In genomic region chr3:41202075-41202833, GRCh38 we compare ENCODE assay signal across 9 cellular contexts. TPM values are rescaled to one million over a fixed set of nuclear protein-coding genes. Genes with fewer than 3 reads are reported as not detected.
A peak's percentile ranks its signal among the peaks of the same experiment; 100 is the strongest.
DNase-seq lines count a peak whose midpoint lies in the region; ATAC-seq and TF ChIP-seq lines count a peak whose summit lies in the region.
"Had no signal": no experiment of that assay in that cellular context is flagged by ENCODE, and none has a peak within 500 bp of the region (broad histone marks: within the 10 kb centered on the region; RNA-seq: fewer than 3 reads in every experiment).

No MANE protein-coding gene starts in this region.

- no peak for ATAC-seq in activated CD8-positive, alpha-beta T cell treated with anti-CD3 and anti-CD28 coated beads, Interleukin-2, amount 10 ng/mL, durations not matched to agents 7 days and 5 days
- ATAC-seq in GM18517 (IDR thresholded peaks at IDR 0.05; ENCODE audit: unreplicated experiment): no peak

- POLR2A ChIA-PET in activated CD8-positive, alpha-beta T cell treated with anti-CD3 and anti-CD28 coated beads, Interleukin-2, amount 10 ng/mL, durations not matched to agents 7 days and 5 days (lab: Charles Lee): interaction anchor here (0.8 kb wide), 1 partner anchor 15 kb away, joined by 3 read pairs; no protein-coding TSS in a partner anchor

- H3K9me3 Mint-ChIP-seq in T-helper 2 cell treated with Interferon-gamma antibody and Interleukin-4, amounts not matched to agents 5 μg/mL and 100 μg/mL, for 36 hours: no peaks in the 10 kb centered on the region
- no peaks in the 10 kb centered on the region for H3K9me3 Mint-ChIP-seq in activated CD8-positive, alpha-beta T cell treated with anti-CD3 and anti-CD28 coated beads, Interleukin-2, amount 10 ng/mL, durations not matched to agents 7 days and 5 days (ENCODE audit: insufficient read depth)

- H3K4me3 Mint-ChIP-seq in T-helper 2 cell treated with Interferon-gamma antibody and Interleukin-4, amounts not matched to agents 5 μg/mL and 100 μg/mL, for 36 hours: peak overlapping the region; percentile 97
- peak overlapping the region; percentile 26 for H3K4me3 Mint-ChIP-seq in activated CD8-positive, alpha-beta T cell treated with anti-CD3 and anti-CD28 coated beads, Interleukin-2, amount 10 ng/mL, durations not matched to agents 7 days and 5 days

- H3K9me3 ChIP-seq in iPS-15b (ENCODE audit: control insufficient read depth, insufficient read depth, low read length) (no peaks in the 10 kb centered on the region), stomach (no peaks in the 10 kb centered on the region)

- no peak for TF ChIP-seq CTCF in stomach (IDR thresholded peaks at IDR 0.05)

- H3K4me1 ChIP-seq in iPS-15b (ENCODE audit: control insufficient read depth, insufficient read depth, low read length) (peaks cover 36% of the 10 kb centered on the region), stomach (peaks cover 43 to 70% (median 67%) of the 10 kb centered on the region in 4 donors)

- TF ChIP-seq EP300 in stomach (IDR thresholded peaks at IDR 0.05): no peak

- no peak for TF ChIP-seq POLR2A in stomach (IDR thresholded peaks at IDR 0.05)

- H3K9ac ChIP-seq in iPS-15b (ENCODE audit: low read depth, low read length): peak overlapping the region; percentile 32

- H3K4me3 ChIP-seq in iPS-15b (ENCODE audit: low read depth, low read length): peak overlapping the region; percentile 83
- peak overlapping the region; percentile 9 to 93 (median 77) for H3K4me3 ChIP-seq in stomach

- H3K27ac ChIP-seq in stomach: peak overlapping the region in 3 of 5 donors; percentile 8 to 38 (median 32)

- H3K36me3 Mint-ChIP-seq in T-helper 2 cell treated with Interferon-gamma antibody and Interleukin-4, amounts not matched to agents 5 μg/mL and 100 μg/mL, for 36 hours (ENCODE audit: low read depth): peaks cover 13% of the 10 kb centered on the region
- H3K36me3 Mint-ChIP-seq in activated CD8-positive, alpha-beta T cell treated with anti-CD3 and anti-CD28 coated beads, Interleukin-2, amount 10 ng/mL, durations not matched to agents 7 days and 5 days (ENCODE audit: low read depth): peaks cover 20% of the 10 kb centered on the region

- CTCF ChIA-PET in activated CD8-positive, alpha-beta T cell treated with anti-CD3 and anti-CD28 coated beads, Interleukin-2, amount 10 ng/mL, durations not matched to agents 7 days and 5 days (lab: Charles Lee): interaction anchor here (0.6 kb wide), 1 partner anchor 19 kb away, joined by 3 read pairs; no protein-coding TSS in a partner anchor

- WGBS in stomach, 5 donors: 16 to 29% (median 18%) methylated on average over 5 of the region's 5 CpGs

- intact Hi-C loops in stomach (cut with DNase I; ENCODE audit: low total_unique reads): no loop called here

- H3K27me3 Mint-ChIP-seq in T-helper 2 cell treated with Interferon-gamma antibody and Interleukin-4, amounts not matched to agents 5 μg/mL and 100 μg/mL, for 36 hours (ENCODE audit: low read depth): peaks cover 7% of the 10 kb centered on the region
- peaks cover 7% of the 10 kb centered on the region for H3K27me3 Mint-ChIP-seq in activated CD8-positive, alpha-beta T cell treated with anti-CD3 and anti-CD28 coated beads, Interleukin-2, amount 10 ng/mL, durations not matched to agents 7 days and 5 days (ENCODE audit: low read depth)

- peaks cover 43% of the 10 kb centered on the region for H3K4me1 Mint-ChIP-seq in T-helper 2 cell treated with Interferon-gamma antibody and Interleukin-4, amounts not matched to agents 5 μg/mL and 100 μg/mL, for 36 hours (ENCODE audit: low read depth)
- peaks cover 53% of the 10 kb centered on the region for H3K4me1 Mint-ChIP-seq in activated CD8-positive, alpha-beta T cell treated with anti-CD3 and anti-CD28 coated beads, Interleukin-2, amount 10 ng/mL, durations not matched to agents 7 days and 5 days (ENCODE audit: low read depth)

- H3K27me3 ChIP-seq in iPS-15b (ENCODE audit: control insufficient read depth, insufficient read depth, low read length) (peaks cover 4% of the 10 kb centered on the region), stomach (no peaks in the 10 kb centered on the region)

- H3K27ac Mint-ChIP-seq in T-helper 2 cell treated with Interferon-gamma antibody and Interleukin-4, amounts not matched to agents 5 μg/mL and 100 μg/mL, for 36 hours: peak overlapping the region; percentile 67
- H3K27ac Mint-ChIP-seq in activated CD8-positive, alpha-beta T cell treated with anti-CD3 and anti-CD28 coated beads, Interleukin-2, amount 10 ng/mL, durations not matched to agents 7 days and 5 days: no peak overlapping the region

- DNase-seq in T-helper 2 cell treated with Interferon-gamma antibody and Interleukin-4, amounts not matched to agents 5 μg/mL and 100 μg/mL, for 36 hours (ENCODE audit: low spot score): no peak
- DNase-seq in T-helper 2 cell: no peak
- DNase-seq in activated CD8-positive, alpha-beta T cell treated with anti-CD3 and anti-CD28 coated beads, Interleukin-2, amount 10 ng/mL, durations not matched to agents 7 days and 5 days: no peak
- no peak for DNase-seq in stomach
- DNase-seq in medulla oblongata (ENCODE audit: extremely low spot score): no peak
- no peak for DNase-seq in mucosa of gallbladder (ENCODE audit: low spot score)
- DNase-seq: aorta had no signal

- H3K36me3 ChIP-seq in iPS-15b (ENCODE audit: control insufficient read depth, insufficient read depth, low read length) (no peaks in the 10 kb centered on the region), stomach (no peaks in the 10 kb centered on the region)

RNA-seq across cellular contexts. Expression of gene CTNNB1, which starts 2.9 kb away (rescaled TPM):
- 100 to 1,000 TPM; 112 TPM for total RNA-seq in activated CD8-positive, alpha-beta T cell treated with anti-CD3 and anti-CD28 coated beads, Interleukin-2, amount 10 ng/mL, durations not matched to agents 7 days and 5 days
- total RNA-seq in stomach: 100 to 1,000 TPM; 102 to 658 (median 340) TPM
- polyA plus RNA-seq in stomach: 100 to 1,000 TPM in 2 of 3 donors, 10 to 100 TPM in 1; 65.7 to 145 (median 139) TPM
- 380 TPM for total RNA-seq in mucosa of gallbladder
